ENCODE assay signal across 19 cellular contexts in genomic region chr12:62621239-62621638, GRCh38.
DNase-seq lines count a peak whose midpoint lies in the region; ATAC-seq lines count a peak whose summit lies in the region.
"Had no signal": no experiment of that assay in that cellular context is flagged by ENCODE, and none has a peak within 500 bp of the region (broad histone marks: within the 10 kb centered on the region; RNA-seq: fewer than 3 reads in every experiment).

No MANE protein-coding gene starts in this region.

- intact Hi-C loops in head of caudate nucleus (cut with DNase I): no loop called here

- ATAC-seq in HG03571 (IDR thresholded peaks at IDR 0.05; ENCODE audit: unreplicated experiment): no peak
- ATAC-seq: psoas muscle had no signal

- peaks cover 2% of the 10 kb centered on the region for H3K36me3 Mint-ChIP-seq in T-helper 2 cell treated with Interferon-gamma antibody and Interleukin-4, amounts not matched to agents 5 μg/mL and 100 μg/mL, for 36 hours (ENCODE audit: low read depth)

- peaks cover 12% of the 10 kb centered on the region for H3K27me3 Mint-ChIP-seq in T-helper 2 cell treated with Interferon-gamma antibody and Interleukin-4, amounts not matched to agents 5 μg/mL and 100 μg/mL, for 36 hours (ENCODE audit: low read depth)
- H3K27me3 Mint-ChIP-seq: activated CD4-positive, alpha-beta memory T cell treated with anti-CD3 and anti-CD28 coated beads, Interleukin-2, amount 10 ng/mL, durations not matched to agents 7 days and 5 days had no signal

- no peak overlapping the region for H3K4me3 Mint-ChIP-seq in T-helper 2 cell treated with Interferon-gamma antibody and Interleukin-4, amounts not matched to agents 5 μg/mL and 100 μg/mL, for 36 hours
- H3K4me3 Mint-ChIP-seq: activated CD4-positive, alpha-beta memory T cell treated with anti-CD3 and anti-CD28 coated beads, Interleukin-2, amount 10 ng/mL, durations not matched to agents 7 days and 5 days had no signal

- H3K9me3 Mint-ChIP-seq in T-helper 2 cell treated with Interferon-gamma antibody and Interleukin-4, amounts not matched to agents 5 μg/mL and 100 μg/mL, for 36 hours: no peaks in the 10 kb centered on the region
- H3K9me3 Mint-ChIP-seq: activated CD4-positive, alpha-beta memory T cell treated with anti-CD3 and anti-CD28 coated beads, Interleukin-2, amount 10 ng/mL, durations not matched to agents 7 days and 5 days had no signal

- H3K27ac Mint-ChIP-seq in T-helper 2 cell treated with Interferon-gamma antibody and Interleukin-4, amounts not matched to agents 5 μg/mL and 100 μg/mL, for 36 hours: no peak overlapping the region
- H3K27ac Mint-ChIP-seq: activated CD4-positive, alpha-beta memory T cell treated with anti-CD3 and anti-CD28 coated beads, Interleukin-2, amount 10 ng/mL, durations not matched to agents 7 days and 5 days had no signal

- peak; percentile 92 for DNase-seq in DMS53 treated with DMSO at 0.1 percent for 48 hours (lab: John Stamatoyannopoulos, UW; ENCODE audit: unreplicated experiment)
- peak; percentile 94 for DNase-seq in NCI-H146 treated with DMSO at 0.1 percent for 48 hours (lab: John Stamatoyannopoulos, UW; ENCODE audit: unreplicated experiment)
- DNase-seq in NCI-H2196 treated with DMSO at 0.1 percent for 48 hours (lab: John Stamatoyannopoulos, UW; ENCODE audit: unreplicated experiment): peak; percentile 53
- DNase-seq in SHP77 treated with DMSO at 0.1 percent for 48 hours (lab: John Stamatoyannopoulos, UW): peak; percentile 82
- DNase-seq in T-helper 2 cell treated with Interferon-gamma antibody and Interleukin-4, amounts not matched to agents 5 μg/mL and 100 μg/mL, for 36 hours (ENCODE audit: low spot score): no peak
- no peak for DNase-seq in activated T-cell treated with anti-CD3 and anti-CD28 coated beads for 4 hours
- DNase-seq in head of caudate nucleus: no peak
- DNase-seq: activated CD4-positive, alpha-beta memory T cell treated with anti-CD3 and anti-CD28 coated beads, Interleukin-2, amount 10 ng/mL, durations not matched to agents 7 days and 5 days; adrenal gland; brain microvascular endothelial cell; effector memory CD4-positive, alpha-beta T cell; H7; kidney; mammary epithelial cell; NCI-H2171 treated with DMSO at 0.1 percent for 48 hours; psoas muscle; stimulated activated CD4-positive, alpha-beta T cell treated with anti-CD3 and anti-CD28 coated beads, Interleukin-1b, Interleukin-23, amount 100 ng/mL, for 48 hours; uterus had no signal

- no peaks in the 10 kb centered on the region for H3K4me1 Mint-ChIP-seq in T-helper 2 cell treated with Interferon-gamma antibody and Interleukin-4, amounts not matched to agents 5 μg/mL and 100 μg/mL, for 36 hours (ENCODE audit: low read depth)
- H3K4me1 Mint-ChIP-seq: activated CD4-positive, alpha-beta memory T cell treated with anti-CD3 and anti-CD28 coated beads, Interleukin-2, amount 10 ng/mL, durations not matched to agents 7 days and 5 days had no signal

Comparison
In these comparisons a context has a peak if more than half of its experiments do, and no peak if none do; other contexts are left out.
1. DNase-seq: peak in DMS53 treated with DMSO at 0.1 percent for 48 hours (single experiment), NCI-H146 treated with DMSO at 0.1 percent for 48 hours (single experiment), NCI-H2196 treated with DMSO at 0.1 percent for 48 hours (single experiment) and SHP77 treated with DMSO at 0.1 percent for 48 hours (single experiment); none in T-helper 2 cell treated with Interferon-gamma antibody and Interleukin-4, amounts not matched to agents 5 μg/mL and 100 μg/mL, for 36 hours (single experiment), activated T-cell treated with anti-CD3 and anti-CD28 coated beads for 4 hours (single experiment) and head of caudate nucleus (0 of 42).